ENCODE assay signal across 1 cellular context in genomic region chr12:7950230-7950943, GRCh38. TPM values are rescaled to one million over a fixed set of nuclear protein-coding genes. Genes with fewer than 3 reads are reported as not detected.
"Had no signal": no experiment of that assay in that cellular context is flagged by ENCODE, and none has a peak within 500 bp of the region (broad histone marks: within the 10 kb centered on the region; RNA-seq: fewer than 3 reads in every experiment).

No MANE protein-coding gene starts in this region.

RNA-seq across cellular contexts. Expression of gene SLC2A3, which starts 14.4 kb away (rescaled TPM):
- total RNA-seq: PC-3 had no signal
